In genomic region chr3:160754371-160754854, GRCh38 we compare ENCODE assay signal across 1 cellular context.
TF ChIP-seq lines count a peak whose summit lies in the region.

No MANE protein-coding gene starts in this region.

TF ChIP-seq in HepG2, 621 proteins besides CTCF, POLR2A, EP300 and RAD21 (continued from another document and continues in another):
- TF ChIP-seq, protein P1, sequence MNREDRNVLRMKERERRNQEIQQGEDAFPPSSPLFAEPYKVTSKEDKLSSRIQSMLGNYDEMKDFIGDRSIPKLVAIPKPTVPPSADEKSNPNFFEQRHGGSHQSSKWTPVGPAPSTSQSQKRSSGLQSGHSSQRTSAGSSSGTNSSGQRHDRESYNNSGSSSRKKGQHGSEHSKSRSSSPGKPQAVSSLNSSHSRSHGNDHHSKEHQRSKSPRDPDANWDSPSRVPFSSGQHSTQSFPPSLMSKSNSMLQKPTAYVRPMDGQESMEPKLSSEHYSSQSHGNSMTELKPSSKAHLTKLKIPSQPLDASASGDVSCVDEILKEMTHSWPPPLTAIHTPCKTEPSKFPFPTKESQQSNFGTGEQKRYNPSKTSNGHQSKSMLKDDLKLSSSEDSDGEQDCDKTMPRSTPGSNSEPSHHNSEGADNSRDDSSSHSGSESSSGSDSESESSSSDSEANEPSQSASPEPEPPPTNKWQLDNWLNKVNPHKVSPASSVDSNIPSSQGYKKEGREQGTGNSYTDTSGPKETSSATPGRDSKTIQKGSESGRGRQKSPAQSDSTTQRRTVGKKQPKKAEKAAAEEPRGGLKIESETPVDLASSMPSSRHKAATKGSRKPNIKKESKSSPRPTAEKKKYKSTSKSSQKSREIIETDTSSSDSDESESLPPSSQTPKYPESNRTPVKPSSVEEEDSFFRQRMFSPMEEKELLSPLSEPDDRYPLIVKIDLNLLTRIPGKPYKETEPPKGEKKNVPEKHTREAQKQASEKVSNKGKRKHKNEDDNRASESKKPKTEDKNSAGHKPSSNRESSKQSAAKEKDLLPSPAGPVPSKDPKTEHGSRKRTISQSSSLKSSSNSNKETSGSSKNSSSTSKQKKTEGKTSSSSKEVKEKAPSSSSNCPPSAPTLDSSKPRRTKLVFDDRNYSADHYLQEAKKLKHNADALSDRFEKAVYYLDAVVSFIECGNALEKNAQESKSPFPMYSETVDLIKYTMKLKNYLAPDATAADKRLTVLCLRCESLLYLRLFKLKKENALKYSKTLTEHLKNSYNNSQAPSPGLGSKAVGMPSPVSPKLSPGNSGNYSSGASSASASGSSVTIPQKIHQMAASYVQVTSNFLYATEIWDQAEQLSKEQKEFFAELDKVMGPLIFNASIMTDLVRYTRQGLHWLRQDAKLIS (CRISPR knock-in tag; IDR thresholded peaks at IDR 0.05): no peak
- TF ChIP-seq ZNF280D (CRISPR knock-in tag; IDR thresholded peaks at IDR 0.05) (no peak), SYNCRIP (IDR thresholded peaks at IDR 0.05; ENCODE audit: insufficient read depth, low read depth, low read length) (no peak), SRF (IDR thresholded peaks at IDR 0.05; ENCODE audit: low read depth, low read length) (no peak), ARNT2 (CRISPR knock-in tag; IDR thresholded peaks at IDR 0.05; ENCODE audit: low read depth) (no peak), ZNF788 (CRISPR knock-in tag; IDR thresholded peaks at IDR 0.05; ENCODE audit: borderline replicate concordance) (no peak), DR1 (CRISPR knock-in tag; IDR thresholded peaks at IDR 0.05) (no peak), SKI (IDR thresholded peaks at IDR 0.05; ENCODE audit: partially characterized antibody) (no peak), ZNF773 (CRISPR knock-in tag; IDR thresholded peaks at IDR 0.05; ENCODE audit: borderline replicate concordance) (no peak), ZNF136 (CRISPR knock-in tag; IDR thresholded peaks at IDR 0.05; ENCODE audit: low read depth) (no peak), HOXA9 (CRISPR knock-in tag; IDR thresholded peaks at IDR 0.05; ENCODE audit: borderline replicate concordance) (0 out of 2 replicates have a peak, but pooled peaks have one; percentile 16), SETDB1 (CRISPR knock-in tag; IDR thresholded peaks at IDR 0.05; ENCODE audit: borderline replicate concordance) (0 out of 2 replicates have a peak, but pooled peaks have one; percentile 49), SAP130 (CRISPR knock-in tag; IDR thresholded peaks at IDR 0.05; ENCODE audit: low read depth) (no peak), NBN (conservative IDR thresholded peaks at IDR 0.05) (no peak), ASH2L (IDR thresholded peaks at IDR 0.05; ENCODE audit: insufficient read length, low read depth, low read length) (no peak), ZNF263 (CRISPR knock-in tag; IDR thresholded peaks at IDR 0.05) (no peak), RBM22 (optimal IDR thresholded peaks at IDR 0.05; ENCODE audit: low read length) (no peak), DRAP1 (CRISPR knock-in tag; IDR thresholded peaks at IDR 0.05) (no peak), ZNF558 (CRISPR knock-in tag; IDR thresholded peaks at IDR 0.05; ENCODE audit: borderline replicate concordance) (no peak), ZSCAN12 (CRISPR knock-in tag; IDR thresholded peaks at IDR 0.05) (no peak), RXRA (CRISPR knock-in tag; IDR thresholded peaks at IDR 0.05) (no peak), XRCC5 (optimal IDR thresholded peaks at IDR 0.05; ENCODE audit: low read length) (peak; percentile 21), MTF1 (CRISPR knock-in tag; IDR thresholded peaks at IDR 0.05) (no peak), NR3C1 (CRISPR knock-in tag; IDR thresholded peaks at IDR 0.05) (no peak), PTBP1 (IDR thresholded peaks at IDR 0.05; ENCODE audit: low read depth, low read length, poor library complexity, severe bottlenecking) (peak; percentile 47), ZNF224 (CRISPR knock-in tag; IDR thresholded peaks at IDR 0.05) (no peak), MED13 (CRISPR knock-in tag; IDR thresholded peaks at IDR 0.05) (no peak), PRDM15 (CRISPR knock-in tag; IDR thresholded peaks at IDR 0.05) (no peak), ZNF790 (CRISPR knock-in tag; IDR thresholded peaks at IDR 0.05; ENCODE audit: borderline replicate concordance) (0 out of 2 replicates have a peak, but pooled peaks have one; percentile 6), ZNF326 (CRISPR knock-in tag; IDR thresholded peaks at IDR 0.05; ENCODE audit: borderline replicate concordance) (no peak), ZNF652 (CRISPR knock-in tag; IDR thresholded peaks at IDR 0.05; ENCODE audit: borderline replicate concordance, low read depth) (no peak), ZNF205 (CRISPR knock-in tag; IDR thresholded peaks at IDR 0.05) (no peak), JUNB (CRISPR knock-in tag; IDR thresholded peaks at IDR 0.05; ENCODE audit: borderline replicate concordance) (peak; percentile 35; the same call in 1 of the 2 replicates), IKZF1 (IDR thresholded peaks at IDR 0.05) (no peak), ZNF34 (CRISPR knock-in tag; IDR thresholded peaks at IDR 0.05; ENCODE audit: borderline replicate concordance) (no peak), CC2D1A (CRISPR knock-in tag; IDR thresholded peaks at IDR 0.05) (no peak), TBX3 (IDR thresholded peaks at IDR 0.05; ENCODE audit: borderline replicate concordance) (no peak), MAFF (IDR thresholded peaks at IDR 0.05; ENCODE audit: low read depth, low read length) (no peak), KDM6A (CRISPR knock-in tag; IDR thresholded peaks at IDR 0.05; ENCODE audit: low read depth) (no peak), ZNF343 (CRISPR knock-in tag; IDR thresholded peaks at IDR 0.05) (no peak), ZBTB20 (CRISPR knock-in tag; IDR thresholded peaks at IDR 0.05; ENCODE audit: borderline replicate concordance, low read depth) (no peak), REST (IDR thresholded peaks at IDR 0.05; ENCODE audit: borderline replicate concordance in 1 of 2, low read depth in 1 of 2, low read length in 2 of 2) (peak in 1 of 2 experiments; percentile 91), HMG20A (CRISPR knock-in tag; IDR thresholded peaks at IDR 0.05; ENCODE audit: borderline replicate concordance) (no peak), HOXA7 (CRISPR knock-in tag; IDR thresholded peaks at IDR 0.05) (0 out of 2 replicates have a peak, but pooled peaks have one; percentile 13), THYN1 (CRISPR knock-in tag; IDR thresholded peaks at IDR 0.05; ENCODE audit: borderline replicate concordance, low read depth) (no peak), KDM2A (CRISPR knock-in tag; IDR thresholded peaks at IDR 0.05; ENCODE audit: borderline replicate concordance, low read depth) (no peak), NCOA1 (CRISPR knock-in tag; IDR thresholded peaks at IDR 0.05) (no peak), ZNF230 (CRISPR knock-in tag; IDR thresholded peaks at IDR 0.05) (0 out of 2 replicates have a peak, but pooled peaks have one; percentile 14), NFATC3 (CRISPR knock-in tag; IDR thresholded peaks at IDR 0.05) (no peak), ZNF710 (CRISPR knock-in tag; IDR thresholded peaks at IDR 0.05; ENCODE audit: borderline replicate concordance) (no peak), FOXP1 (IDR thresholded peaks at IDR 0.05) (no peak), FOXP1 (CRISPR knock-in tag; IDR thresholded peaks at IDR 0.05) (no peak), ZNF816 (CRISPR knock-in tag; IDR thresholded peaks at IDR 0.05; ENCODE audit: borderline replicate concordance) (no peak), MZF1 (CRISPR knock-in tag; IDR thresholded peaks at IDR 0.05; ENCODE audit: borderline replicate concordance) (no peak), ZNF253 (CRISPR knock-in tag; IDR thresholded peaks at IDR 0.05; ENCODE audit: borderline replicate concordance) (no peak)
- TF ChIP-seq, protein P2, sequence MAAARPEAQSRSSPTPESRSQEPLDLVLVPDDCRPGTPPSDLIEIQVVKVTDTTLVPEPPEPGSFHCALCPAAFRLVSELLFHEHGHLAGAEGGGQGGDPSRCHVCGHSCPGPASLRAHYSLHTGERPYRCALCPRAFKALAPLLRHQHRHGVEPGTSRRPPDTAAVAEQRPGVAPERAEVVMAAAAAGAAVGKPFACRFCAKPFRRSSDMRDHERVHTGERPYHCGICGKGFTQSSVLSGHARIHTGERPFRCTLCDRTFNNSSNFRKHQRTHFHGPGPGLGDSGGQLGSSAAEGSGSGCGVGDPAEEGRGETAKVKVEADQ (CRISPR knock-in tag; IDR thresholded peaks at IDR 0.05; ENCODE audit: borderline replicate concordance): 0 out of 2 replicates have a peak, but pooled peaks have one; percentile 3
